1 cellular context compared by ENCODE assay signal in genomic region chr19:1901940-1902404, GRCh38.
A peak's percentile ranks its signal among the peaks of the same experiment; 100 is the strongest.
TF ChIP-seq lines count a peak whose summit lies in the region.

No MANE protein-coding gene starts in this region.

TF ChIP-seq in liver, 16 proteins besides CTCF, POLR2A, EP300 and RAD21 (continued from another document):
- peak; percentile 19 for TF ChIP-seq ZBTB33 (IDR thresholded peaks at IDR 0.05)
- TF ChIP-seq TAF1 (conservative IDR thresholded peaks at IDR 0.05), result no peak
- peak; percentile 41 for TF ChIP-seq SP1 (IDR thresholded peaks at IDR 0.05)
- TF ChIP-seq RXRA (IDR thresholded peaks at IDR 0.05), result peak; percentile 29 to 44
- no peak for TF ChIP-seq NR2F2 (IDR thresholded peaks at IDR 0.05)
- no peak for TF ChIP-seq ATF3 (IDR thresholded peaks at IDR 0.05)
- no peak for TF ChIP-seq EGR1 (IDR thresholded peaks at IDR 0.05; ENCODE audit: low read depth in 2 of 2)
- peak; percentile 27 to 31 for TF ChIP-seq HNF4A (conservative IDR thresholded peaks at IDR 0.05)
- peak; percentile 85 for TF ChIP-seq YY1 (IDR thresholded peaks at IDR 0.05)
- peak in 1 of 2 donors; percentile 17 for TF ChIP-seq JUND (IDR thresholded peaks at IDR 0.05)
- no peak for TF ChIP-seq FOXA1 (IDR thresholded peaks at IDR 0.05)
